ENCODE assay signal across 11 cellular contexts in genomic region chr1:116820362-116820761, GRCh38.
A peak's percentile ranks its signal among the peaks of the same experiment; 100 is the strongest.
DNase-seq lines count a peak whose midpoint lies in the region; ATAC-seq, FAIRE-seq and TF ChIP-seq lines count a peak whose summit lies in the region.
"Had no signal": no experiment of that assay in that cellular context is flagged by ENCODE, and none has a peak within 500 bp of the region (broad histone marks: within the 10 kb centered on the region; RNA-seq: fewer than 3 reads in every experiment).

No MANE protein-coding gene starts in this region.

- no peaks in the 10 kb centered on the region for H3K27me3 ChIP-seq in K562 (ENCODE audit: control insufficient read depth in 2 of 2, insufficient read depth in 2 of 2, low read length in 2 of 2)
- H3K27me3 ChIP-seq in kidney epithelial cell (ENCODE audit: control insufficient read depth, insufficient read depth, low read length), result no peaks in the 10 kb centered on the region

- FAIRE-seq in K562 (lab: Jason Lieb, UNC), result no peak
- FAIRE-seq: TTC549 had no signal

- intact Hi-C loops in K562 (cut with micrococcal nuclease), result no loop called here

- WGBS in K562 (ENCODE audit: insufficient coverage, low coverage, missing lambda C conversion rate), result 51% methylated on average over 6 of the region's 6 CpGs

- TF ChIP-seq CTCF in K562 (IDR thresholded peaks at IDR 0.05 in 2 of 3, conservative IDR thresholded peaks at IDR 0.05 in 1 of 3; ENCODE audit: insufficient read depth in 2 of 3, low read depth in 1 of 3, low read length in 3 of 3) (no peak), kidney epithelial cell (IDR thresholded peaks at IDR 0.05; ENCODE audit: insufficient read depth, low read length, poor library complexity, severe bottlenecking) (no peak)

- H3K4me1 ChIP-seq in K562 (replicated peaks in 1 of 2; ENCODE audit: control insufficient read depth in 2 of 2, insufficient read depth in 2 of 2, low read length in 2 of 2), result peaks cover 4 to 20% of the 10 kb centered on the region in 2 experiments

- no peak for TF ChIP-seq EP300 in K562 (IDR thresholded peaks at IDR 0.05; ENCODE audit: low read length)

- H3K79me2 ChIP-seq in K562 (ENCODE audit: control insufficient read depth, insufficient read depth, low read length), result no peaks in the 10 kb centered on the region

- CTCF ChIA-PET in K562 (lab: Yijun Ruan, JAX; ENCODE audit: low intra/inter-chr PET ratio), result no interaction called here

- H3K27ac ChIP-seq in K562 (ENCODE audit: extremely low read depth, low read depth, low read length), result no peak overlapping the region

- no peaks in the 10 kb centered on the region for H3K9me3 ChIP-seq in K562 (replicated peaks; ENCODE audit: control insufficient read depth, insufficient read depth, low read depth, low read length)

- no peaks in the 10 kb centered on the region for H3K9me1 ChIP-seq in K562 (ENCODE audit: control insufficient read depth, insufficient read depth, low read length)

- BruUV-seq in K562 (replicated peaks; lab: Mats Ljungman, UMichigan), result no TSS peak

- POLR2A ChIA-PET in K562 (lab: Yijun Ruan, JAX), result no interaction called here

- in situ Hi-C loops in ACHN (cut with HindIII; ENCODE audit: low pct_ligation_motif_present, low pct_unique_long_range_greater_than_20kb, low sequenced_read_pairs), result no loop called here
- in situ Hi-C loops in K562 (cut with MboI), result loop anchor here (5.0 kb wide), 2 partner anchors 78 to 243 kb away; no protein-coding TSS in a partner anchor

- DNase-seq in ACHN, result peak; percentile 96
- DNase-seq in M059J (ENCODE audit: low read depth), result peak; percentile 99
- DNase-seq in K562 (ENCODE audit: extremely low read depth in 1 of 4, low spot score in 3 of 4), result no peak
- peak; percentile 86 for DNase-seq in kidney epithelial cell (ENCODE audit: low read depth)
- DNase-seq: CD8-positive, alpha-beta memory T cell had no signal

- no peak overlapping the region for H3K4me2 ChIP-seq in K562 (ENCODE audit: insufficient read depth, low read length)

- no peak for TF ChIP-seq POLR2A in K562 (conservative IDR thresholded peaks at IDR 0.05)

- no peak overlapping the region for H3K9ac ChIP-seq in K562 (ENCODE audit: insufficient read depth in 1 of 2, low read depth in 2 of 2, low read length in 2 of 2)

- ATAC-seq in K562 (no peak), HG02970 (IDR thresholded peaks at IDR 0.05; ENCODE audit: low FRiP score, unreplicated experiment) (no peak), GM21526 (IDR thresholded peaks at IDR 0.05; ENCODE audit: low FRiP score, unreplicated experiment) (no peak), HG03139 (IDR thresholded peaks at IDR 0.05; ENCODE audit: unreplicated experiment) (no peak), HG03025 (IDR thresholded peaks at IDR 0.05; ENCODE audit: low FRiP score, unreplicated experiment) (no peak)
- ATAC-seq: activated naive CD4-positive, alpha-beta T cell treated with anti-CD3 and anti-CD28 coated beads, Interleukin-2, amount 50 U/mL, for 72 hours had no signal

- H4K20me1 ChIP-seq in K562 (replicated peaks; ENCODE audit: control insufficient read depth, insufficient read depth, low read length), result no peaks in the 10 kb centered on the region

- peak overlapping the region; percentile 29; the same call in 1 of the 2 replicates for H2AFZ ChIP-seq in K562 (ENCODE audit: low read depth, low read length)

- no peaks in the 10 kb centered on the region for H3K36me3 ChIP-seq in K562 (ENCODE audit: control insufficient read depth, insufficient read depth, low read length)
- no peaks in the 10 kb centered on the region for H3K36me3 ChIP-seq in kidney epithelial cell (ENCODE audit: control insufficient read depth, insufficient read depth, low read length)

- no peak for TF ChIP-seq RAD21 in K562 (CRISPR knock-in tag; conservative IDR thresholded peaks at IDR 0.05 in 1 of 2, IDR thresholded peaks at IDR 0.05 in 1 of 2)

- no peak overlapping the region for H3K4me3 ChIP-seq in K562
- H3K4me3 ChIP-seq in kidney epithelial cell (ENCODE audit: low read depth, low read length), result no peak overlapping the region

TF ChIP-seq in K562, 482 proteins besides CTCF, POLR2A, EP300 and RAD21 (continues in another document):
- no peak for TF ChIP-seq MEF2D (tag; conservative IDR thresholded peaks at IDR 0.05; ENCODE audit: low read depth)
- TF ChIP-seq, protein P1, sequence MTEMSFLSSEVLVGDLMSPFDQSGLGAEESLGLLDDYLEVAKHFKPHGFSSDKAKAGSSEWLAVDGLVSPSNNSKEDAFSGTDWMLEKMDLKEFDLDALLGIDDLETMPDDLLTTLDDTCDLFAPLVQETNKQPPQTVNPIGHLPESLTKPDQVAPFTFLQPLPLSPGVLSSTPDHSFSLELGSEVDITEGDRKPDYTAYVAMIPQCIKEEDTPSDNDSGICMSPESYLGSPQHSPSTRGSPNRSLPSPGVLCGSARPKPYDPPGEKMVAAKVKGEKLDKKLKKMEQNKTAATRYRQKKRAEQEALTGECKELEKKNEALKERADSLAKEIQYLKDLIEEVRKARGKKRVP (CRISPR knock-in tag; IDR thresholded peaks at IDR 0.05), result no peak
- TF ChIP-seq SMARCC2 (IDR thresholded peaks at IDR 0.05; ENCODE audit: low read depth), result no peak
- no peak for TF ChIP-seq ETS2 (tag; IDR thresholded peaks at IDR 0.05; ENCODE audit: borderline replicate concordance, poor library complexity, severe bottlenecking)
- no peak for TF ChIP-seq ATF2 (CRISPR knock-in tag; IDR thresholded peaks at IDR 0.05)
- TF ChIP-seq SIX5 (IDR thresholded peaks at IDR 0.05; ENCODE audit: borderline replicate concordance in 1 of 2, insufficient read depth in 1 of 2, low read depth in 1 of 2, low read length in 2 of 2), result no peak
- no peak for TF ChIP-seq MTF1 (CRISPR knock-in tag; IDR thresholded peaks at IDR 0.05; ENCODE audit: borderline replicate concordance)
- no peak for TF ChIP-seq KDM2B (CRISPR knock-in tag; IDR thresholded peaks at IDR 0.05)
- TF ChIP-seq ZNF184 (CRISPR knock-in tag; IDR thresholded peaks at IDR 0.05), result no peak
- TF ChIP-seq, protein P2, sequence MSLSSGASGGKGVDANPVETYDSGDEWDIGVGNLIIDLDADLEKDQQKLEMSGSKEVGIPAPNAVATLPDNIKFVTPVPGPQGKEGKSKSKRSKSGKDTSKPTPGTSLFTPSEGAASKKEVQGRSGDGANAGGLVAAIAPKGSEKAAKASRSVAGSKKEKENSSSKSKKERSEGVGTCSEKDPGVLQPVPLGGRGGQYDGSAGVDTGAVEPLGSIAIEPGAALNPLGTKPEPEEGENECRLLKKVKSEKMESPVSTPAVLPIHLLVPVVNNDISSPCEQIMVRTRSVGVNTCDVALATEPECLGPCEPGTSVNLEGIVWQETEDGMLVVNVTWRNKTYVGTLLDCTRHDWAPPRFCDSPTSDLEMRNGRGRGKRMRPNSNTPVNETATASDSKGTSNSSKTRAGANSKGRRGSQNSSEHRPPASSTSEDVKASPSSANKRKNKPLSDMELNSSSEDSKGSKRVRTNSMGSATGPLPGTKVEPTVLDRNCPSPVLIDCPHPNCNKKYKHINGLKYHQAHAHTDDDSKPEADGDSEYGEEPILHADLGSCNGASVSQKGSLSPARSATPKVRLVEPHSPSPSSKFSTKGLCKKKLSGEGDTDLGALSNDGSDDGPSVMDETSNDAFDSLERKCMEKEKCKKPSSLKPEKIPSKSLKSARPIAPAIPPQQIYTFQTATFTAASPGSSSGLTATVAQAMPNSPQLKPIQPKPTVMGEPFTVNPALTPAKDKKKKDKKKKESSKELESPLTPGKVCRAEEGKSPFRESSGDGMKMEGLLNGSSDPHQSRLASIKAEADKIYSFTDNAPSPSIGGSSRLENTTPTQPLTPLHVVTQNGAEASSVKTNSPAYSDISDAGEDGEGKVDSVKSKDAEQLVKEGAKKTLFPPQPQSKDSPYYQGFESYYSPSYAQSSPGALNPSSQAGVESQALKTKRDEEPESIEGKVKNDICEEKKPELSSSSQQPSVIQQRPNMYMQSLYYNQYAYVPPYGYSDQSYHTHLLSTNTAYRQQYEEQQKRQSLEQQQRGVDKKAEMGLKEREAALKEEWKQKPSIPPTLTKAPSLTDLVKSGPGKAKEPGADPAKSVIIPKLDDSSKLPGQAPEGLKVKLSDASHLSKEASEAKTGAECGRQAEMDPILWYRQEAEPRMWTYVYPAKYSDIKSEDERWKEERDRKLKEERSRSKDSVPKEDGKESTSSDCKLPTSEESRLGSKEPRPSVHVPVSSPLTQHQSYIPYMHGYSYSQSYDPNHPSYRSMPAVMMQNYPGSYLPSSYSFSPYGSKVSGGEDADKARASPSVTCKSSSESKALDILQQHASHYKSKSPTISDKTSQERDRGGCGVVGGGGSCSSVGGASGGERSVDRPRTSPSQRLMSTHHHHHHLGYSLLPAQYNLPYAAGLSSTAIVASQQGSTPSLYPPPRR (CRISPR knock-in tag; IDR thresholded peaks at IDR 0.05; ENCODE audit: borderline replicate concordance), result no peak
- TF ChIP-seq DNMT1 (IDR thresholded peaks at IDR 0.05), result no peak
- TF ChIP-seq CBX8 (IDR thresholded peaks at IDR 0.05; ENCODE audit: borderline replicate concordance, extremely low read depth, low read depth, low read length, poor library complexity, severe bottlenecking), result no peak
- no peak for TF ChIP-seq TFAM (CRISPR knock-in tag; conservative IDR thresholded peaks at IDR 0.05)
- no peak for TF ChIP-seq ZNF143 (CRISPR knock-in tag; IDR thresholded peaks at IDR 0.05)
- TF ChIP-seq ZNF717 (CRISPR knock-in tag; IDR thresholded peaks at IDR 0.05), result no peak
- TF ChIP-seq POU5F1 (IDR thresholded peaks at IDR 0.05; ENCODE audit: borderline replicate concordance, low read depth, low read length, partially characterized antibody), result no peak
- TF ChIP-seq, protein P3, sequence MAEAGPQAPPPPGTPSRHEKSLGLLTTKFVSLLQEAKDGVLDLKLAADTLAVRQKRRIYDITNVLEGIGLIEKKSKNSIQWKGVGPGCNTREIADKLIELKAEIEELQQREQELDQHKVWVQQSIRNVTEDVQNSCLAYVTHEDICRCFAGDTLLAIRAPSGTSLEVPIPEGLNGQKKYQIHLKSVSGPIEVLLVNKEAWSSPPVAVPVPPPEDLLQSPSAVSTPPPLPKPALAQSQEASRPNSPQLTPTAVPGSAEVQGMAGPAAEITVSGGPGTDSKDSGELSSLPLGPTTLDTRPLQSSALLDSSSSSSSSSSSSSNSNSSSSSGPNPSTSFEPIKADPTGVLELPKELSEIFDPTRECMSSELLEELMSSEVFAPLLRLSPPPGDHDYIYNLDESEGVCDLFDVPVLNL (CRISPR knock-in tag; IDR thresholded peaks at IDR 0.05; ENCODE audit: low read depth), result no peak

Comparison
In these comparisons a context has a peak if more than half of its experiments do, and no peak if none do; other contexts are left out.
1. DNase-seq: peak in ACHN (single experiment), M059J (single experiment) and kidney epithelial cell (single experiment); none in K562 (0 of 4).